ENCODE assay signal across 7 cellular contexts in the genomic region with DNA sequence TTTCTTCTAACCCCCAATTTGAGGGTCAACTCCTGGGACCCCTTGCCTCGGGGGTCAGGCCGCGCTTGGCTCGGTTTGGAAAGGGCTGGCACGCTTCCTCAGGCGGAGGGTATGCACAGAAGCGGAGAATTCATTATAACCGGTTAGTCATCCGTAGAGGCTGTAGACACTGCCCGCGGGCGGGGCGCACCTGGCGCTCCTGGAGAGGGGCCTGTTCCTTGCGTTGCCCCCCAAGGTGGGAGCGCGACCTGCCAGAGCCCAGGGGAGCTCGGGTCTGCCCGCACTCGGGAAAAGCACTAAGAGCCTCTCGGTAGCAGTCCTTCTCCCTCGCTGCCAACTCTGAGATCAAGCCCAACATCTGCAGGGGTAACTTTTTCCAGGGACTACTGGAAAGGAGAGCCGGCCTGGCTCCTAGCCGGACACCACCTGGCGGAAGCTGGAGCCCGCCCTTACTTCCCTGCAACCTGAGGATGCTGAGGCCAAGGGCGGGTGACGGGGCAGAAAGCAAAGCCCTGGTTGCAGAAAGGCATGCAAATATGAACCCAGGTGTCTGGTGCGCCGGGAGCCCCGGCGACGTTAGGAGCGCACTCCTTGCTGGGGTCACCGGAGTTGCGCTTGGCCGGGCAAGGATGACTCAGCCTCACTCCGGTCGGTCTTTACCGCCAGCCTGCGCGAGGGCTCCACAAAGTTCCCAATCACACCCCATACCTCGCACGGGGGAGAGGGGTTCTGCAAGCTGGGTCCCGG. TPM values are rescaled to one million over a fixed set of nuclear protein-coding genes. Genes with fewer than 3 reads are reported as not detected.
DNase-seq lines count a peak whose midpoint lies in the region; ATAC-seq and TF ChIP-seq lines count a peak whose summit lies in the region.

No MANE protein-coding gene starts in this region.

- intact Hi-C loops in prostate gland (cut with DNase I) (loop anchor here (5.0 to 10.0 kb wide), 4 partner anchors 34 to 1364 kb away; partner anchors contain the start of gene WNT5A), lower leg skin (cut with DNase I; ENCODE audit: low total_unique reads) (no loop called here)

- ATAC-seq in GM19043 (IDR thresholded peaks at IDR 0.05; ENCODE audit: low read depth, unreplicated experiment) (peak; percentile 79), HG03558 (IDR thresholded peaks at IDR 0.05; ENCODE audit: extremely low read depth, unreplicated experiment) (peak; percentile 65)

- peaks cover 10% of the 10 kb centered on the region for H3K9me3 Mint-ChIP-seq in endodermal cell

- H3K4me1 ChIP-seq in endodermal cell (ENCODE audit: control insufficient read depth, insufficient read depth, low read length) (no peaks in the 10 kb centered on the region), prostate gland (replicated peaks) (peaks cover 7% of the 10 kb centered on the region)

- peak overlapping the region; percentile 59 for H3K4me3 Mint-ChIP-seq in endodermal cell

- H3K36me3 ChIP-seq in endodermal cell (ENCODE audit: control insufficient read depth, insufficient read depth, low read length), result no peaks in the 10 kb centered on the region
- no peaks in the 10 kb centered on the region for H3K36me3 ChIP-seq in prostate gland

- peaks cover 10% of the 10 kb centered on the region for H3K4me1 Mint-ChIP-seq in endodermal cell

- H3K4me3 ChIP-seq in endodermal cell (ENCODE audit: low read length) (peak overlapping the region; percentile 80), prostate gland (peak overlapping the region; percentile 37 to 45), lower leg skin (ENCODE audit: low read depth, poor library complexity, severe bottlenecking) (no peak overlapping the region)

- H3K27ac Mint-ChIP-seq in endodermal cell, result no peak overlapping the region

- peaks cover 83% of the 10 kb centered on the region for H3K27me3 Mint-ChIP-seq in endodermal cell (ENCODE audit: insufficient read depth)

- WGBS in endodermal cell (ENCODE audit: insufficient coverage in 1 of 2, insufficient read length in 1 of 2), 2 experiments, result 2 to 3% methylated on average over 31 to 45 of the region's 45 CpGs
- WGBS in prostate gland, result 3% methylated on average over 37 of the region's 45 CpGs
- WGBS in lower leg skin, 2 donors, result 3 to 6% methylated on average over 37 to 45 of the region's 45 CpGs

- no peak overlapping the region for H3K27ac ChIP-seq in endodermal cell (ENCODE audit: low read depth, low read length)
- H3K27ac ChIP-seq in prostate gland, result no peak overlapping the region

- H3K27me3 ChIP-seq in endodermal cell (ENCODE audit: control insufficient read depth, insufficient read depth, low read length, poor library complexity, severe bottlenecking) (peaks cover 76% of the 10 kb centered on the region), prostate gland (replicated peaks; ENCODE audit: insufficient read depth) (peaks cover 13% of the 10 kb centered on the region)

- TF ChIP-seq CTCF in endodermal cell (conservative IDR thresholded peaks at IDR 0.05) (peak; percentile 62), prostate gland (IDR thresholded peaks at IDR 0.05) (no peak), lower leg skin (IDR thresholded peaks at IDR 0.05) (no peak)

- H3K36me3 Mint-ChIP-seq in endodermal cell (ENCODE audit: low read depth), result no peaks in the 10 kb centered on the region

- no peak overlapping the region for H3K9ac ChIP-seq in endodermal cell (ENCODE audit: extremely low read depth, low read length, poor library complexity, severe bottlenecking)

- TF ChIP-seq POLR2A in prostate gland (IDR thresholded peaks at IDR 0.05) (no peak), lower leg skin (IDR thresholded peaks at IDR 0.05) (no peak)

- peaks cover 4% of the 10 kb centered on the region for H3K9me3 ChIP-seq in endodermal cell (ENCODE audit: control insufficient read depth, low read length)
- H3K9me3 ChIP-seq in prostate gland, result no peaks in the 10 kb centered on the region

- DNase-seq in endodermal cell (peak; percentile 84), prostate gland (ENCODE audit: low spot score) (no peak), NCI-H2081 treated with DMSO at 0.1 percent for 48 hours (lab: John Stamatoyannopoulos, UW) (no peak), NCI-H1048 (lab: John Stamatoyannopoulos, UW) (no peak), lower leg skin (ENCODE audit: low spot score in 2 of 2) (no peak)

RNA-seq across cellular contexts. Expression of gene CACNA2D3, which starts 1.5 kb away (rescaled TPM):
- under 1 TPM in 1 of 2 donors, not detected in 1; 0.97 TPM for total RNA-seq in endodermal cell
- 0.50 TPM for polyA plus RNA-seq in endodermal cell (2013, experiment 1 of 2)
- polyA plus RNA-seq in endodermal cell (2013, experiment 2 of 2), result 0.41 TPM
- 1 to 10 TPM; 1.1 to 5.9 TPM for total RNA-seq in prostate gland
- 1 to 10 TPM in 2 of 4 donors, under 1 TPM in 2; 0.27 to 1.5 (median 0.79) TPM for total RNA-seq in lower leg skin
